ENCODE assay signal across 27 cellular contexts in the genomic region with DNA sequence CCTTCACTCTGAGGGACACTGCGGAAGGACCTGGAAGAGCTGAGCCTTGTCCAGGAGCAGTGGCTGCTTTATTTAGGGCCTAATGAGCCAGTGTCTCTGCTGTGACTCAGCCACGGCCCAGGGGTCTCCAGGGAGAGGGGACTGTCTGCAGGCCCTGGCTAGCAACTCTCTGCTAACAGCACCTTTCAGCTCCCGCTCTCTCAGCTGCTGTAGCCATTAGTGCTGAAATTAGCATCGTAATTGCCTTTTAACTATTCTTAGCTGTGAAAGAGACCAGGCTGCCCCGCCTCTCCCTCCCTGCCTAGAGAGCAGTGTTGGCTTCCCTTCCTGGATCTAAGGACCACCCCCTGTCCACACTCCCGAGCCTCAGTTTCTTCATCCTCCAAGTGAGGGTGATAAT. TPM values are rescaled to one million over a fixed set of nuclear protein-coding genes. Genes with fewer than 3 reads are reported as not detected.
DNase-seq lines count a peak whose midpoint lies in the region; ATAC-seq and TF ChIP-seq lines count a peak whose summit lies in the region.
"Had no signal": no experiment of that assay in that cellular context is flagged by ENCODE, and none has a peak within 500 bp of the region (broad histone marks: within the 10 kb centered on the region; RNA-seq: fewer than 3 reads in every experiment).

No MANE protein-coding gene starts in this region.

- no peak overlapping the region for H3K4me3 ChIP-seq in NT2/D1 (ENCODE audit: insufficient read length, low read depth)
- no peak overlapping the region for H3K4me3 ChIP-seq in Peyer's patch
- H3K4me3 ChIP-seq: cardiac muscle cell, MG63, prostate gland, sigmoid colon, SK-N-MC had no signal

- ATAC-seq in GM18511 (IDR thresholded peaks at IDR 0.05; ENCODE audit: unreplicated experiment), result no peak
- ATAC-seq in GM21825 (IDR thresholded peaks at IDR 0.05; ENCODE audit: unreplicated experiment), result no peak

- H3K36me3 ChIP-seq in NT2/D1 (ENCODE audit: insufficient read depth, insufficient read length, low read length) (no peaks in the 10 kb centered on the region), Peyer's patch (no peaks in the 10 kb centered on the region)
- H3K36me3 ChIP-seq: cardiac muscle cell, MG63, prostate gland, sigmoid colon had no signal

- no peak for TF ChIP-seq POLR2A in Peyer's patch (IDR thresholded peaks at IDR 0.05)

- DNase-seq in ELF-1 (ENCODE audit: low read depth, low spot score) (peak; percentile 76), NCI-H1417 (lab: John Stamatoyannopoulos, UW) (peak; percentile 4 to 94 (median 80)), NT2/D1 (ENCODE audit: low read depth, low spot score) (peak; percentile 77), islet precursor cell (peak; percentile 76), NCI-H187 (lab: John Stamatoyannopoulos, UW) (no peak), Peyer's patch (no peak)
- DNase-seq: activated CD4-positive, alpha-beta T cell treated with anti-CD3 and anti-CD28 coated beads, Interleukin-2, amount 50 U/mL, for 1 hour; Calu3; DND-41; KBM-7; kidney glomerular epithelial cell; mammary epithelial cell; MG63; NCI-H2029 treated with DMSO at 0.1 percent for 48 hours; NCI-H510A treated with DMSO at 0.1 percent for 48 hours; RPMI8226; sigmoid colon; stimulated activated CD4-positive, alpha-beta T cell treated with anti-CD3 and anti-CD28 coated beads, Interleukin-15, amount 100 ng/mL, for 24 hours; T-helper 2 cell had no signal

- H3K27me3 ChIP-seq in NT2/D1 (ENCODE audit: insufficient read depth, insufficient read length) (peaks cover 67% of the 10 kb centered on the region), Peyer's patch (peaks cover 0 to 10% of the 10 kb centered on the region in 2 donors)

- H3K4me1 ChIP-seq in NT2/D1 (ENCODE audit: insufficient read depth, insufficient read length) (peaks cover 8% of the 10 kb centered on the region), Peyer's patch (peaks cover 0 to 17% (median 5%) of the 10 kb centered on the region in 4 donors)
- H3K4me1 ChIP-seq: prostate gland had no signal

- H3K9me3 ChIP-seq in NT2/D1 (ENCODE audit: insufficient read depth, low read length) (no peaks in the 10 kb centered on the region), Peyer's patch (no peaks in the 10 kb centered on the region)
- H3K9me3 ChIP-seq: MG63, prostate gland, sigmoid colon had no signal

- no peak overlapping the region for H3K27ac ChIP-seq in Peyer's patch
- H3K27ac ChIP-seq: C4-2B, cardiac muscle cell, prostate gland, sigmoid colon, SK-N-MC had no signal

- no peak overlapping the region for H3K9ac ChIP-seq in NT2/D1 (ENCODE audit: insufficient read length, low read depth)

- no peak for TF ChIP-seq CTCF in Peyer's patch (IDR thresholded peaks at IDR 0.05)

RNA-seq across cellular contexts. Expression of a gene that starts 53.1 kb away (rescaled TPM):
- total RNA-seq in Peyer's patch, result not detected
- total RNA-seq: activated T-helper 1 cell treated with anti-CD3 and anti-CD28 coated beads, Interleukin-12 subunit alpha, Interleukin-12 subunit beta, Interleukin-2, Interleukin-4 antibody, amounts not matched to agents 30 ng/mL and 10 ng/mL and 1 ng/mL, durations not matched to agents 14 hours and 24 hours and 36 hours; Calu3; cardiac muscle cell; fibroblast of lung; mammary epithelial cell; prostate gland; sigmoid colon had no signal

Comparison
In these comparisons a context has a peak if more than half of its experiments do, and no peak if none do; other contexts are left out.
1. DNase-seq: peak in ELF-1 (single experiment), NCI-H1417 (3 of 3), NT2/D1 (single experiment) and islet precursor cell (single experiment); none in NCI-H187 (0 of 2) and Peyer's patch (0 of 3).